28 cellular contexts compared by ENCODE assay signal in genomic region chr3:14494279-14494972, GRCh38. TPM values are rescaled to one million over a fixed set of nuclear protein-coding genes. Genes with fewer than 3 reads are reported as not detected.
"Had no signal": no experiment of that assay in that cellular context is flagged by ENCODE, and none has a peak within 500 bp of the region (broad histone marks: within the 10 kb centered on the region; RNA-seq: fewer than 3 reads in every experiment).

No MANE protein-coding gene starts in this region.

- ATAC-seq: activated CD8-positive, alpha-beta memory T cell treated with anti-CD3 and anti-CD28 coated beads, Interleukin-2, amount 10 ng/mL, durations not matched to agents 7 days and 5 days; activated naive CD4-positive, alpha-beta T cell treated with anti-CD3 and anti-CD28 coated beads, Interleukin-2, amount 50 U/mL, for 72 hours; activated naive CD8-positive, alpha-beta T cell treated with anti-CD3 and anti-CD28 coated beads, Interleukin-2, amount 50 U/mL, for 24 hours; activated T-cell treated with anti-CD3 and anti-CD28 coated beads, Interleukin-2, amount 50 U/mL, for 4 hours; PC-3; T-helper 17 cell; WTC11 had no signal

- H3K4me3 ChIP-seq: cardiac muscle cell had no signal

- H3K9me3 Mint-ChIP-seq: activated CD4-positive, alpha-beta T cell treated with anti-CD3 and anti-CD28 coated beads, Interleukin-2, amount 10 ng/mL, durations not matched to agents 24 days and 14 days; activated naive CD4-positive, alpha-beta T cell treated with anti-CD3 and anti-CD28 coated beads, Interleukin-2, amount 50 U/mL, for 72 hours; activated naive CD8-positive, alpha-beta T cell treated with anti-CD3 and anti-CD28 coated beads, Interleukin-2, amount 50 U/mL, for 24 hours; activated T-cell treated with anti-CD3 and anti-CD28 coated beads, Interleukin-2, amount 50 U/mL, for 4 hours; WTC11 had no signal

- DNase-seq: activated CD4-positive, alpha-beta T cell treated with anti-CD3 and anti-CD28 coated beads for 1 hour; activated CD4-positive, alpha-beta T cell treated with anti-CD3 and anti-CD28 coated beads, Interleukin-2, amount 10 ng/mL, durations not matched to agents 24 days and 14 days; activated CD4-positive, alpha-beta T cell treated with anti-CD3 and anti-CD28 coated beads, Interleukin-2, amount 50 U/mL, for 48 hours; activated CD8-positive, alpha-beta memory T cell treated with anti-CD3 and anti-CD28 coated beads, Interleukin-2, amount 10 ng/mL, durations not matched to agents 7 days and 5 days; activated effector memory CD4-positive, alpha-beta T cell treated with anti-CD3 and anti-CD28 coated beads, Interleukin-2, amount 50 U/mL, for 16 hours; activated naive CD4-positive, alpha-beta T cell treated with Interleukin-2 at 50 U/mL for 16 hours; activated naive CD8-positive, alpha-beta T cell treated with anti-CD3 and anti-CD28 coated beads, Interleukin-2, amount 50 U/mL, for 24 hours; activated T-cell treated with anti-CD3 and anti-CD28 coated beads, Interleukin-2, amount 50 U/mL, for 4 hours; amniotic stem cell; IMR-90; KG1; NCI-H1092; NCI-H1436; NCI-H1694 treated with DMSO at 0.1 percent for 48 hours; NCI-H2029 treated with DMSO at 0.1 percent for 48 hours; NCI-H510A treated with DMSO at 0.1 percent for 48 hours; NCI-H69; NK-92 treated with Interleukin-12 subunit alpha and Interleukin-12 subunit beta, amount 100 ng/mL, for 24 hours; PC-3; SHP77 treated with DMSO at 0.1 percent for 48 hours; T-helper 17 cell; T-helper 9 cell had no signal

- H3K36me3 Mint-ChIP-seq: activated CD8-positive, alpha-beta memory T cell treated with anti-CD3 and anti-CD28 coated beads, Interleukin-2, amount 10 ng/mL, durations not matched to agents 7 days and 5 days; WTC11 had no signal

- H3K4me3 Mint-ChIP-seq: activated CD4-positive, alpha-beta T cell treated with anti-CD3 and anti-CD28 coated beads, Interleukin-2, amount 10 ng/mL, durations not matched to agents 24 days and 14 days; activated CD8-positive, alpha-beta memory T cell treated with anti-CD3 and anti-CD28 coated beads, Interleukin-2, amount 10 ng/mL, durations not matched to agents 7 days and 5 days; activated naive CD8-positive, alpha-beta T cell treated with anti-CD3 and anti-CD28 coated beads, Interleukin-2, amount 50 U/mL, for 24 hours; activated T-cell treated with anti-CD3 and anti-CD28 coated beads, Interleukin-2, amount 50 U/mL, for 4 hours; brain; T-helper 17 cell; WTC11 had no signal

- H3K4me1 Mint-ChIP-seq: activated CD4-positive, alpha-beta T cell treated with anti-CD3 and anti-CD28 coated beads, Interleukin-2, amount 10 ng/mL, durations not matched to agents 24 days and 14 days; activated CD8-positive, alpha-beta memory T cell treated with anti-CD3 and anti-CD28 coated beads, Interleukin-2, amount 10 ng/mL, durations not matched to agents 7 days and 5 days; activated naive CD8-positive, alpha-beta T cell treated with anti-CD3 and anti-CD28 coated beads, Interleukin-2, amount 50 U/mL, for 24 hours; brain had no signal

- H3K27me3 ChIP-seq: cardiac muscle cell had no signal

- H3K36me3 ChIP-seq: cardiac muscle cell had no signal

- H3K27me3 Mint-ChIP-seq: activated CD4-positive, alpha-beta T cell treated with anti-CD3 and anti-CD28 coated beads, Interleukin-2, amount 10 ng/mL, durations not matched to agents 24 days and 14 days; activated naive CD8-positive, alpha-beta T cell treated with anti-CD3 and anti-CD28 coated beads, Interleukin-2, amount 50 U/mL, for 24 hours had no signal

- H3K27ac Mint-ChIP-seq: activated CD4-positive, alpha-beta T cell treated with anti-CD3 and anti-CD28 coated beads, Interleukin-2, amount 10 ng/mL, durations not matched to agents 24 days and 14 days; activated CD8-positive, alpha-beta memory T cell treated with anti-CD3 and anti-CD28 coated beads, Interleukin-2, amount 10 ng/mL, durations not matched to agents 7 days and 5 days; activated naive CD8-positive, alpha-beta T cell treated with anti-CD3 and anti-CD28 coated beads, Interleukin-2, amount 50 U/mL, for 24 hours; brain; T-helper 17 cell; WTC11 had no signal

- H3K27ac ChIP-seq: cardiac muscle cell had no signal

RNA-seq across cellular contexts. Expression of gene GRIP2, which starts 45.7 kb away (rescaled TPM):
- total RNA-seq: activated CD4-positive, alpha-beta T cell treated with anti-CD3 and anti-CD28 coated beads, Interleukin-2, amount 10 ng/mL, durations not matched to agents 24 days and 14 days; activated CD8-positive, alpha-beta memory T cell treated with anti-CD3 and anti-CD28 coated beads, Interleukin-2, amount 10 ng/mL, durations not matched to agents 7 days and 5 days; activated naive CD4-positive, alpha-beta T cell treated with anti-CD3 and anti-CD28 coated beads, Interleukin-2, amount 50 U/mL, for 72 hours; activated T-cell treated with anti-CD3 and anti-CD28 coated beads, Interleukin-2, amount 50 U/mL, for 4 hours; IMR-90; LHCN-M2; MCF 10A had no signal
- polyA plus RNA-seq: cardiac muscle cell had no signal
